Comparison of ENCODE assay signal across 8 cellular contexts in the genomic region with DNA sequence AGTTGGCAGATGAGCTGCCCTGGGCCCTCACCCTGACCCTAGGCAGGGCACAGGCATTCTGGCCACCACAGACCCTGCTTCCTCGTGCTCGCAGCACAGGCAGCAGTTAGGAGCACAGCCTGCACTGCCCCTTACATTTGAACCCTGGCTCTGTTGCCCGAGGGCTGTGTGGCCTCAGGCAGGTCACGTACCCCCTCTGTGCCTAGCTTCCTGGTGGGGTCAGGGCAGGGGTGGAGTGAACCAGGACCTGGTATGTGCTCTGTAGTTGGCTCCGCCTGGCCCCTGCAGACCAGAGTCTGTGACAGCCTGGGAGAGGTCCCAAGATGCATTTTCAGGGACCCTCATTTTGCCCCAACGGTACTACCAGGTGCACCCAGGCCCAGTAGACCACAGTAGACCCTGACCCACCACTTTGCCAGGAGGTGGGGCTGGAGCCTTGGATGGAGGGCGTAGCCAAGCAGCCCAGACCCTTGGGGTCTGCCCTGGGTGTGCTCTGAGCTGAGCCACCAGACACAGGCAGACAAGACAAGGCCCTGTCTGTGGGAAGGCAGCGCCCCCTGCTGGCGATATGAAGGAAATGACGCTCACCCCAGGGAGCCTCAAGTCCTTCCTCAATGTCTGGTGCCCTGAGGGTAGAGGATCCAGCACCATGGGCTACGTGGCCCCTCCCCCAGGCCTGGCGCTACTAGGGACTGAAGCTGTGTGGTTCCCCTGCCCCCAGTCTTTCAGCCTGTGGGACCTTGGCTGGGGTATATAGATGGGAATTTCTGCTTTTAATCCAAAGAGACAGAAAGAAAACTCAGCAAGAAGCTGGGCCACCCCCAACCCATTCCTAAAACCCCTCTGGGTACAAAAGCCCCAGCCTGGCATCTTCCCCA. TPM values are rescaled to one million over a fixed set of nuclear protein-coding genes. Genes with fewer than 3 reads are reported as not detected.
DNase-seq lines count a peak whose midpoint lies in the region; ATAC-seq and TF ChIP-seq lines count a peak whose summit lies in the region.

No MANE protein-coding gene starts in this region.

- peaks cover 22% of the 10 kb centered on the region for H3K27me3 Mint-ChIP-seq in CD8-positive, alpha-beta T cell (ENCODE audit: low read depth)

- H3K27me3 ChIP-seq in CD8-positive, alpha-beta T cell (ENCODE audit: insufficient read depth, low read length): peaks cover 16% of the 10 kb centered on the region
- H3K27me3 ChIP-seq in dorsolateral prefrontal cortex: no peaks in the 10 kb centered on the region

- no peak overlapping the region for H3K27ac ChIP-seq in CD8-positive, alpha-beta T cell (ENCODE audit: low read depth, low read length)
- peak overlapping the region; percentile 35 to 100 (median 90) for H3K27ac ChIP-seq in dorsolateral prefrontal cortex

- DNase-seq in CD8-positive, alpha-beta T cell: peak; percentile 55 to 87 (median 76)
- DNase-seq in NCI-H748 (lab: John Stamatoyannopoulos, UW; ENCODE audit: unreplicated experiment): peak; percentile 70
- peak; percentile 78 to 84 for DNase-seq in activated CD4-positive, alpha-beta T cell treated with anti-CD3 and anti-CD28 coated beads, Interleukin-2, amount 50 U/mL, for 48 hours
- peak; percentile 82 to 92 (median 88) for DNase-seq in dorsolateral prefrontal cortex
- DNase-seq in medulla oblongata (ENCODE audit: extremely low spot score): peak; percentile 94
- DNase-seq in stimulated activated CD4-positive, alpha-beta T cell treated with anti-CD3 and anti-CD28 coated beads, TNF-alpha, amount 100 ng/mL, for 4 hours (ENCODE audit: low read depth in 3 of 3): peak in 2 of 3 experiments; percentile 61 to 74

- H3K9me3 Mint-ChIP-seq in CD8-positive, alpha-beta T cell: no peaks in the 10 kb centered on the region

- POLR2A ChIA-PET in CD8-positive, alpha-beta T cell (lab: Charles Lee): interaction anchor here (1.1 to 1.6 kb wide), 2 partner anchors 11 to 128 kb away, joined by 3 to 6 read pairs; no protein-coding TSS in a partner anchor

- no peak overlapping the region for H3K27ac Mint-ChIP-seq in CD8-positive, alpha-beta T cell

- no peak overlapping the region for H3K4me3 ChIP-seq in CD8-positive, alpha-beta T cell (ENCODE audit: low read depth, low read length)
- no peak overlapping the region for H3K4me3 ChIP-seq in dorsolateral prefrontal cortex

- no peaks in the 10 kb centered on the region for H3K36me3 ChIP-seq in CD8-positive, alpha-beta T cell (ENCODE audit: insufficient read depth, low read length)

- peaks cover 30% of the 10 kb centered on the region for H3K4me1 ChIP-seq in CD8-positive, alpha-beta T cell (ENCODE audit: insufficient read depth, low read length)

- no peaks in the 10 kb centered on the region for H3K9me3 ChIP-seq in CD8-positive, alpha-beta T cell (ENCODE audit: low read length)

- no peak overlapping the region for H3K4me3 Mint-ChIP-seq in CD8-positive, alpha-beta T cell

- CTCF ChIA-PET in CD8-positive, alpha-beta T cell (lab: Charles Lee): interaction anchor here (0.5 to 9.3 kb wide), 30 partner anchors 8 to 209 kb away, joined by 3 to 138 read pairs (median 4); partner anchors contain the start of gene DAND5

- intact Hi-C loops in CD8-positive, alpha-beta T cell (cut with DNase I, micrococcal nuclease): loop anchor here (1.0 to 5.0 kb wide), 4 partner anchors 32 to 115 kb away; no protein-coding TSS in a partner anchor
- intact Hi-C loops in dorsolateral prefrontal cortex (cut with DNase I): loop anchor here (2.0 to 10.0 kb wide), 4 partner anchors 59 to 115 kb away; no protein-coding TSS in a partner anchor

- ATAC-seq in CD8-positive, alpha-beta T cell: peak; percentile 74
- ATAC-seq in HG02610 (IDR thresholded peaks at IDR 0.05; ENCODE audit: unreplicated experiment) (peak; percentile 40), GM19023 (IDR thresholded peaks at IDR 0.05; ENCODE audit: unreplicated experiment) (no peak)

- H3K36me3 Mint-ChIP-seq in CD8-positive, alpha-beta T cell: no peaks in the 10 kb centered on the region

- H3K4me1 Mint-ChIP-seq in CD8-positive, alpha-beta T cell (ENCODE audit: low read depth): peaks cover 19% of the 10 kb centered on the region

- TF ChIP-seq CTCF in CD8-positive, alpha-beta T cell (IDR thresholded peaks at IDR 0.05): peak; percentile 92
- peak; percentile 95 to 99 (median 98) for TF ChIP-seq CTCF in dorsolateral prefrontal cortex (IDR thresholded peaks at IDR 0.05 in 54 of 56, conservative IDR thresholded peaks at IDR 0.05 in 2 of 56; ENCODE audit: low read depth in 1 of 56, partially characterized antibody in 56 of 56)

RNA-seq across cellular contexts. Expression of gene LYL1, which starts 9.0 kb away (rescaled TPM):
- total RNA-seq in CD8-positive, alpha-beta T cell: under 1 TPM; 0.81 to 0.92 TPM
- total RNA-seq in dorsolateral prefrontal cortex: 10 to 100 TPM in 2 of 120 experiments, 1 to 10 TPM in 118; 1.0 to 11.8 (median 4.5) TPM

RNA-seq across cellular contexts. Expression of gene TRMT1, which starts 22.9 kb away (rescaled TPM):
- total RNA-seq in CD8-positive, alpha-beta T cell: 10 to 100 TPM; 76.4 to 77.2 TPM
- 10 to 100 TPM; 30.6 to 70.9 (median 40.8) TPM for total RNA-seq in dorsolateral prefrontal cortex

RNA-seq across cellular contexts. Expression of gene NACC1, which starts 24.4 kb away (rescaled TPM):
- 10 to 100 TPM; 16.8 to 20.8 TPM for total RNA-seq in CD8-positive, alpha-beta T cell
- 100 to 1,000 TPM in 5 of 120 experiments, 10 to 100 TPM in 115; 54.8 to 122 (median 79.3) TPM for total RNA-seq in dorsolateral prefrontal cortex

RNA-seq across cellular contexts. Expression of gene STX10, which starts 56.5 kb away (rescaled TPM):
- total RNA-seq in CD8-positive, alpha-beta T cell: 10 to 100 TPM; 35.7 to 37.5 TPM
- total RNA-seq in dorsolateral prefrontal cortex: 10 to 100 TPM; 21.7 to 50.2 (median 33.8) TPM

RNA-seq across cellular contexts. Expression of gene IER2, which starts 56.6 kb away (rescaled TPM):
- total RNA-seq in CD8-positive, alpha-beta T cell: 100 to 1,000 TPM; 223 to 229 TPM
- 10 to 100 TPM; 15.7 to 43.8 (median 25.6) TPM for total RNA-seq in dorsolateral prefrontal cortex
